Comparison of ENCODE assay signal across 14 cellular contexts in the genomic region with DNA sequence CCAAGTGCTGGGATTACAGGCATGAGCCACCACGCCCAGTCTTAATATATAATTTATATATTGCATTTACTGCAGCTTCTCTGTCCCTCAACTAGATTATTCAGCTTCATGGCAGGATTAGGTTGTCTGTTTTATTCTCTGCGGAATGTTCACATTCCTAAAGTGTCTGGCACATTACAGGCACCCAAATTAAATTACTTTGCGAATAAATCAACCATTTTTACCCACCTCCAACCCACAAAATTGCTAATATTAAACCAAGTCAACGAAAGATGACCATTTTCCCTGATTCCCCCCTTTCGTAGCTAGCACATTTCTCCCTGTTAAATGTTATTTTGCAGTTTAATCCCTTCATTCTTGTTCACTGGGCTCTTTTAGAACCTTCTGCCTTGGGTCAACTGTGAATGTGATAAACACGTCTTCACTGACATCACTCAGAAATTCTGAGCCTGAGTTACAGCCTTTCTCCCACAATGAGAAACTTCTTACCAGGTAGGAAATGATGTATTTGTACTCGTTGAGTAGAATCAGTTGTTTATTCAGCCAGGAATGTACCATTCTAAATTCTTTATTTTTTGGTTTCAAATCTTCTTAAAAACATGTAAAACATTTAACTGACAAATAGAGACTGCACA. TPM values are rescaled to one million over a fixed set of nuclear protein-coding genes. Genes with fewer than 3 reads are reported as not detected.
A peak's percentile ranks its signal among the peaks of the same experiment; 100 is the strongest.
DNase-seq lines count a peak whose midpoint lies in the region; ATAC-seq and TF ChIP-seq lines count a peak whose summit lies in the region.
"Had no signal": no experiment of that assay in that cellular context is flagged by ENCODE, and none has a peak within 500 bp of the region (broad histone marks: within the 10 kb centered on the region; RNA-seq: fewer than 3 reads in every experiment).

No MANE protein-coding gene starts in this region.

- H3K27ac Mint-ChIP-seq in stimulated activated effector memory CD8-positive, alpha-beta T cell treated with anti-CD3 and anti-CD28 coated beads, Interleukin-12 subunit alpha, Interleukin-12 subunit beta, amount 100 ng/mL, for 72 hours: peak overlapping the region; percentile 10
- H3K27ac Mint-ChIP-seq in activated naive CD4-positive, alpha-beta T cell treated with anti-CD3 and anti-CD28 coated beads for 36 hours: no peak overlapping the region
- H3K27ac Mint-ChIP-seq: CD8-positive, alpha-beta T cell; GM23338 had no signal

- peaks cover 37% of the 10 kb centered on the region for H3K79me1 ChIP-seq in mesenchymal stem cell (replicated peaks; ENCODE audit: low read length, poor library complexity, severe bottlenecking)

- ATAC-seq in SK-N-SH treated with all-trans-retinoic acid at 6 μM for 48 hours: peak; percentile 87
- no peak for ATAC-seq in stimulated activated effector memory CD8-positive, alpha-beta T cell treated with anti-CD3 and anti-CD28 coated beads, Interleukin-12 subunit alpha, Interleukin-12 subunit beta, amount 100 ng/mL, for 72 hours
- ATAC-seq: CD8-positive, alpha-beta T cell; GM23338 had no signal

- no peak overlapping the region for H3K14ac ChIP-seq in mesenchymal stem cell (ENCODE audit: low read length in 2 of 2)

- H2BK12ac ChIP-seq in mesenchymal stem cell (ENCODE audit: low read length in 2 of 2): no peak overlapping the region

- H3K4me2 ChIP-seq in mesenchymal stem cell (ENCODE audit: low read length, poor library complexity, severe bottlenecking): no peak overlapping the region
- H3K4me2 ChIP-seq: GM23338 had no signal

- H2BK15ac ChIP-seq in mesenchymal stem cell (ENCODE audit: low read depth, poor library complexity, severe bottlenecking): no peak overlapping the region

- H2AFZ ChIP-seq in mesenchymal stem cell (ENCODE audit: low read depth, low read length): no peak overlapping the region
- H2AFZ ChIP-seq: GM23338 had no signal

- CTCF ChIA-PET in activated naive CD4-positive, alpha-beta T cell treated with anti-CD3 and anti-CD28 coated beads for 36 hours (lab: Charles Lee): no interaction called here

- H3K4me1 Mint-ChIP-seq in stimulated activated effector memory CD8-positive, alpha-beta T cell treated with anti-CD3 and anti-CD28 coated beads, Interleukin-12 subunit alpha, Interleukin-12 subunit beta, amount 100 ng/mL, for 72 hours: peaks cover 7% of the 10 kb centered on the region
- H3K4me1 Mint-ChIP-seq in activated naive CD4-positive, alpha-beta T cell treated with anti-CD3 and anti-CD28 coated beads for 36 hours (ENCODE audit: low read depth): peaks cover 6% of the 10 kb centered on the region
- H3K4me1 Mint-ChIP-seq: CD14-positive monocyte, GM23338 had no signal

- peaks cover 13% of the 10 kb centered on the region for H3K36me3 Mint-ChIP-seq in stimulated activated effector memory CD8-positive, alpha-beta T cell treated with anti-CD3 and anti-CD28 coated beads, Interleukin-12 subunit alpha, Interleukin-12 subunit beta, amount 100 ng/mL, for 72 hours
- peaks cover 13% of the 10 kb centered on the region for H3K36me3 Mint-ChIP-seq in activated naive CD4-positive, alpha-beta T cell treated with anti-CD3 and anti-CD28 coated beads for 36 hours (ENCODE audit: low read depth)

- peak; percentile 74 for DNase-seq in glomerular visceral epithelial cell (ENCODE audit: extremely low spot score)
- no peak for DNase-seq in mesenchymal stem cell
- DNase-seq in stimulated activated effector memory CD8-positive, alpha-beta T cell treated with anti-CD3 and anti-CD28 coated beads, Interleukin-12 subunit alpha, Interleukin-12 subunit beta, amount 100 ng/mL, for 72 hours (ENCODE audit: low spot score in 2 of 2): no peak
- no peak for DNase-seq in NK-92 treated with Interleukin-12 subunit alpha and Interleukin-12 subunit beta, amount 100 ng/mL, for 24 hours (lab: John Stamatoyannopoulos, UW)
- DNase-seq in Kasumi-1 (lab: John Stamatoyannopoulos, UW): no peak
- no peak for DNase-seq in activated naive CD4-positive, alpha-beta T cell treated with anti-CD3 and anti-CD28 coated beads for 36 hours
- DNase-seq: CD8-positive, alpha-beta T cell; COR-L47; DND-41; GDM1; H7 had no signal

- peaks cover 2% of the 10 kb centered on the region for H3K4me1 ChIP-seq in mesenchymal stem cell (ENCODE audit: control insufficient read depth, insufficient read depth, low read depth, low read length)

- no peak overlapping the region for H3K4me3 ChIP-seq in mesenchymal stem cell (ENCODE audit: insufficient read depth in 1 of 2, low read depth in 1 of 2, low read length in 2 of 2)
- H3K4me3 ChIP-seq: GM23338 had no signal

- H3K23ac ChIP-seq in mesenchymal stem cell (ENCODE audit: low read length in 2 of 2): no peak overlapping the region

- no peak overlapping the region for H3K9ac ChIP-seq in mesenchymal stem cell (ENCODE audit: low read length)

- intact Hi-C loops in activated naive CD4-positive, alpha-beta T cell treated with anti-CD3 and anti-CD28 coated beads for 36 hours (cut with micrococcal nuclease): no loop called here

- no peaks in the 10 kb centered on the region for H3K27me3 ChIP-seq in mesenchymal stem cell (ENCODE audit: control insufficient read depth in 1 of 2, insufficient read depth in 1 of 2, low read length in 2 of 2)

- no peaks in the 10 kb centered on the region for H3K9me3 Mint-ChIP-seq in stimulated activated effector memory CD8-positive, alpha-beta T cell treated with anti-CD3 and anti-CD28 coated beads, Interleukin-12 subunit alpha, Interleukin-12 subunit beta, amount 100 ng/mL, for 72 hours
- no peaks in the 10 kb centered on the region for H3K9me3 Mint-ChIP-seq in activated naive CD4-positive, alpha-beta T cell treated with anti-CD3 and anti-CD28 coated beads for 36 hours
- H3K9me3 Mint-ChIP-seq: CD14-positive monocyte; CD8-positive, alpha-beta T cell; GM23338 had no signal

- no peak overlapping the region for H2BK5ac ChIP-seq in mesenchymal stem cell (ENCODE audit: low read depth, low read length, poor library complexity, severe bottlenecking)

- no peaks in the 10 kb centered on the region for H3K27me3 Mint-ChIP-seq in activated naive CD4-positive, alpha-beta T cell treated with anti-CD3 and anti-CD28 coated beads for 36 hours (ENCODE audit: low read depth)

- no peaks in the 10 kb centered on the region for H3K9me3 ChIP-seq in mesenchymal stem cell (ENCODE audit: control insufficient read depth, low read length)

- H3K4ac ChIP-seq in mesenchymal stem cell (ENCODE audit: low read depth in 1 of 2, low read length in 2 of 2): no peak overlapping the region

- no peak overlapping the region for H4K8ac ChIP-seq in mesenchymal stem cell (ENCODE audit: low read length)

- peak overlapping the region; percentile 37 for H3K27ac ChIP-seq in mesenchymal stem cell (ENCODE audit: low read length, poor library complexity, severe bottlenecking)

- 98% methylated on average over 5 of the region's 7 CpGs for WGBS in mesenchymal stem cell

- no peak overlapping the region for H3K4me3 Mint-ChIP-seq in stimulated activated effector memory CD8-positive, alpha-beta T cell treated with anti-CD3 and anti-CD28 coated beads, Interleukin-12 subunit alpha, Interleukin-12 subunit beta, amount 100 ng/mL, for 72 hours
- H3K4me3 Mint-ChIP-seq in activated naive CD4-positive, alpha-beta T cell treated with anti-CD3 and anti-CD28 coated beads for 36 hours: no peak overlapping the region
- H3K4me3 Mint-ChIP-seq: CD14-positive monocyte; CD8-positive, alpha-beta T cell; GM23338 had no signal

- H4K91ac ChIP-seq in mesenchymal stem cell (ENCODE audit: low read length): no peak overlapping the region

- peaks cover 29 to 30% of the 10 kb centered on the region in 2 experiments for H3K36me3 ChIP-seq in mesenchymal stem cell (ENCODE audit: control insufficient read depth in 1 of 2, insufficient read depth in 2 of 2, low read depth in 1 of 2, low read length in 2 of 2)

- H2AK5ac ChIP-seq in mesenchymal stem cell (ENCODE audit: low read length, severe bottlenecking): no peak overlapping the region

- H2BK120ac ChIP-seq in mesenchymal stem cell (ENCODE audit: low read depth, low read length): no peak overlapping the region

- H3K18ac ChIP-seq in mesenchymal stem cell (ENCODE audit: low read depth in 1 of 2, low read length in 2 of 2): no peak overlapping the region

TF ChIP-seq in SK-N-SH treated with all-trans-retinoic acid at 6 μM for 48 hours, 23 proteins besides CTCF, POLR2A, EP300 and RAD21 (continues in another document):
- no peak for TF ChIP-seq PPARA (CRISPR knock-in tag; IDR thresholded peaks at IDR 0.05; ENCODE audit: borderline replicate concordance)
- TF ChIP-seq POU6F1 (CRISPR knock-in tag; IDR thresholded peaks at IDR 0.05; ENCODE audit: borderline replicate concordance, low read depth): peak; percentile 60; the same call in 1 of the 2 replicates
- TF ChIP-seq TCF4 (CRISPR knock-in tag; IDR thresholded peaks at IDR 0.05; ENCODE audit: borderline replicate concordance): peak; percentile 24; the same call in 1 of the 2 replicates
- no peak for TF ChIP-seq ZFP3 (CRISPR knock-in tag; IDR thresholded peaks at IDR 0.05)
- 0 out of 2 replicates have a peak, but pooled peaks have one; percentile 29 for TF ChIP-seq SNAI2 (CRISPR knock-in tag; IDR thresholded peaks at IDR 0.05)
- TF ChIP-seq ZNF70 (CRISPR knock-in tag; IDR thresholded peaks at IDR 0.05): no peak
- TF ChIP-seq ISL1 (CRISPR knock-in tag; IDR thresholded peaks at IDR 0.05): peak; percentile 78

RNA-seq across cellular contexts. Expression of gene THAP3, which starts 35.9 kb away (rescaled TPM):
- polyA plus RNA-seq in mesenchymal stem cell (2013, experiment 1 of 2): 13.9 TPM
- polyA plus RNA-seq in mesenchymal stem cell (2013, experiment 2 of 2): 12.8 TPM
- total RNA-seq in activated naive CD4-positive, alpha-beta T cell treated with anti-CD3 and anti-CD28 coated beads for 36 hours: 10 to 100 TPM; 27.3 to 30.9 TPM

RNA-seq across cellular contexts. Expression of gene DNAJC11, which starts 41.1 kb away (rescaled TPM):
- polyA plus RNA-seq in mesenchymal stem cell (2013, experiment 1 of 2): 39.1 TPM
- polyA plus RNA-seq in mesenchymal stem cell (2013, experiment 2 of 2): 38.6 TPM
- total RNA-seq in activated naive CD4-positive, alpha-beta T cell treated with anti-CD3 and anti-CD28 coated beads for 36 hours: 10 to 100 TPM; 31.6 to 32.5 TPM

RNA-seq across cellular contexts. Expression of gene PHF13, which starts 47.0 kb away (rescaled TPM):
- 16.0 TPM for polyA plus RNA-seq in mesenchymal stem cell (2013, experiment 1 of 2)
- 15.7 TPM for polyA plus RNA-seq in mesenchymal stem cell (2013, experiment 2 of 2)
- 10 to 100 TPM; 10.8 to 11.3 TPM for total RNA-seq in activated naive CD4-positive, alpha-beta T cell treated with anti-CD3 and anti-CD28 coated beads for 36 hours

RNA-seq across cellular contexts. Expression of gene KLHL21, which starts 57.9 kb away (rescaled TPM):
- 10.4 TPM for polyA plus RNA-seq in mesenchymal stem cell (2013, experiment 1 of 2)
- polyA plus RNA-seq in mesenchymal stem cell (2013, experiment 2 of 2): 10.7 TPM
- 10 to 100 TPM; 21.0 to 23.3 TPM for total RNA-seq in activated naive CD4-positive, alpha-beta T cell treated with anti-CD3 and anti-CD28 coated beads for 36 hours
